In genomic region chr3:185912929-185913901, GRCh38 we compare ENCODE assay signal across 14 cellular contexts. TPM values are rescaled to one million over a fixed set of nuclear protein-coding genes. Genes with fewer than 3 reads are reported as not detected.
DNase-seq lines count a peak whose midpoint lies in the region; ATAC-seq and TF ChIP-seq lines count a peak whose summit lies in the region.
"Had no signal": no experiment of that assay in that cellular context is flagged by ENCODE, and none has a peak within 500 bp of the region (broad histone marks: within the 10 kb centered on the region; RNA-seq: fewer than 3 reads in every experiment).

No MANE protein-coding gene starts in this region.

- TF ChIP-seq CTCF in HEK293 (tag by site-specific recombination; IDR thresholded peaks at IDR 0.05) (no peak), neutrophil (IDR thresholded peaks at IDR 0.05) (no peak)

- H3K9me3 ChIP-seq in HEK293 (ENCODE audit: control insufficient read depth, insufficient read depth, low read depth, low read length) (no peaks in the 10 kb centered on the region), neutrophil (no peaks in the 10 kb centered on the region)

- H3K4me3 ChIP-seq in HEK293 (ENCODE audit: low read depth, low read length) (no peak overlapping the region), neutrophil (ENCODE audit: low read depth in 1 of 2, low read length in 1 of 2) (no peak overlapping the region)

- DNase-seq in activated CD4-positive, alpha-beta T cell treated with anti-CD3 and anti-CD28 coated beads, Interleukin-2, amount 10 ng/mL, durations not matched to agents 24 days and 14 days: no peak
- no peak for DNase-seq in activated CD4-positive, alpha-beta T cell treated with anti-CD3 and anti-CD28 coated beads, Interleukin-2, amount 50 U/mL, for 1 hour
- DNase-seq in NCI-H2227 treated with DMSO at 0.1 percent for 48 hours (lab: John Stamatoyannopoulos, UW): no peak
- DNase-seq: head of caudate nucleus; mammary epithelial cell; NCI-H1048; stimulated activated CD4-positive, alpha-beta T cell treated with anti-CD3 and anti-CD28 coated beads, Interleukin-4, amount 100 ng/mL, for 4 hours; T-helper 9 cell had no signal

- H3K4me3 Mint-ChIP-seq in activated CD4-positive, alpha-beta T cell treated with anti-CD3 and anti-CD28 coated beads, Interleukin-2, amount 10 ng/mL, durations not matched to agents 24 days and 14 days: no peak overlapping the region
- H3K4me3 Mint-ChIP-seq in activated naive CD8-positive, alpha-beta T cell: no peak overlapping the region
- H3K4me3 Mint-ChIP-seq: brain had no signal

- intact Hi-C loops in activated CD4-positive, alpha-beta T cell treated with anti-CD3 and anti-CD28 coated beads, Interleukin-2, amount 10 ng/mL, durations not matched to agents 24 days and 14 days (cut with micrococcal nuclease): no loop called here

- peaks cover 45% of the 10 kb centered on the region for H3K36me3 Mint-ChIP-seq in activated CD4-positive, alpha-beta T cell treated with anti-CD3 and anti-CD28 coated beads, Interleukin-2, amount 10 ng/mL, durations not matched to agents 24 days and 14 days (ENCODE audit: low read depth)
- H3K36me3 Mint-ChIP-seq in activated naive CD8-positive, alpha-beta T cell: peaks cover 15% of the 10 kb centered on the region

- peaks cover 12 to 54% of the 10 kb centered on the region in 2 experiments for H3K36me3 ChIP-seq in HEK293 (ENCODE audit: control insufficient read depth in 2 of 2, insufficient read depth in 1 of 2, low read length in 2 of 2)
- H3K36me3 ChIP-seq in neutrophil: peaks cover 63% of the 10 kb centered on the region

- peak overlapping the region; percentile 25 for H3K27ac Mint-ChIP-seq in activated CD4-positive, alpha-beta T cell treated with anti-CD3 and anti-CD28 coated beads, Interleukin-2, amount 10 ng/mL, durations not matched to agents 24 days and 14 days
- peak overlapping the region; percentile 59 for H3K27ac Mint-ChIP-seq in activated naive CD8-positive, alpha-beta T cell

- no peaks in the 10 kb centered on the region for H3K4me1 ChIP-seq in HEK293 (ENCODE audit: control insufficient read depth, insufficient read depth, low read length)
- no peaks in the 10 kb centered on the region for H3K4me1 ChIP-seq in neutrophil (ENCODE audit: control insufficient read depth in 1 of 2, insufficient read depth in 1 of 2, low read depth in 1 of 2, low read length in 1 of 2)

- peaks cover 2% of the 10 kb centered on the region for H3K4me1 Mint-ChIP-seq in activated CD4-positive, alpha-beta T cell treated with anti-CD3 and anti-CD28 coated beads, Interleukin-2, amount 10 ng/mL, durations not matched to agents 24 days and 14 days
- H3K4me1 Mint-ChIP-seq in activated naive CD8-positive, alpha-beta T cell (ENCODE audit: low read depth): peaks cover 12% of the 10 kb centered on the region
- H3K4me1 Mint-ChIP-seq: brain had no signal

- POLR2A ChIA-PET in HEK293 (lab: Yijun Ruan, JAX): interaction anchor here (0.6 to 1.7 kb wide), 4 partner anchors 11 to 1311 kb away, joined by 3 to 6 read pairs (median 3); partner anchors contain the start of gene TRA2B

- CTCF ChIA-PET in HEK293 (lab: Yijun Ruan, JAX): interaction anchor here (0.6 to 2.0 kb wide), 5 partner anchors 44 to 253 kb away, joined by 3 to 10 read pairs (median 4); no protein-coding TSS in a partner anchor

- H3K27ac ChIP-seq in HEK293 (ENCODE audit: extremely low read depth, low read depth, low read length) (no peak overlapping the region), neutrophil (peak overlapping the region; percentile 3)

- ATAC-seq in GM21825 (IDR thresholded peaks at IDR 0.05; ENCODE audit: unreplicated experiment) (no peak), HG03460 (IDR thresholded peaks at IDR 0.05; ENCODE audit: unreplicated experiment) (no peak)

- H3K27me3 Mint-ChIP-seq in activated CD4-positive, alpha-beta T cell treated with anti-CD3 and anti-CD28 coated beads, Interleukin-2, amount 10 ng/mL, durations not matched to agents 24 days and 14 days: no peaks in the 10 kb centered on the region
- H3K27me3 Mint-ChIP-seq in activated naive CD8-positive, alpha-beta T cell: no peaks in the 10 kb centered on the region
- H3K27me3 Mint-ChIP-seq: brain had no signal

- no peaks in the 10 kb centered on the region for H3K27me3 ChIP-seq in neutrophil

- H3K9me3 Mint-ChIP-seq in activated CD4-positive, alpha-beta T cell treated with anti-CD3 and anti-CD28 coated beads, Interleukin-2, amount 10 ng/mL, durations not matched to agents 24 days and 14 days: no peaks in the 10 kb centered on the region
- no peaks in the 10 kb centered on the region for H3K9me3 Mint-ChIP-seq in activated naive CD8-positive, alpha-beta T cell (ENCODE audit: low read depth)

TF ChIP-seq in HEK293, 187 proteins besides CTCF, POLR2A, EP300 and RAD21:
- no peak for TF ChIP-seq ZBTB44 (tag by site-specific recombination; IDR thresholded peaks at IDR 0.05)
- TF ChIP-seq GLIS2 (tag by site-specific recombination; IDR thresholded peaks at IDR 0.05): no peak
- TF ChIP-seq ZBTB1 (tag by site-specific recombination; IDR thresholded peaks at IDR 0.05): no peak
- 0 out of 2 replicates have a peak, but pooled peaks have one; percentile 11 for TF ChIP-seq SCRT2 (tag by site-specific recombination; IDR thresholded peaks at IDR 0.05)
- TF ChIP-seq ZFHX2 (tag by site-specific recombination; conservative IDR thresholded peaks at IDR 0.05): no peak
- TF ChIP-seq ZNF311 (tag by site-specific recombination; IDR thresholded peaks at IDR 0.05; ENCODE audit: borderline replicate concordance): no peak
- TF ChIP-seq ZNF239 (tag by site-specific recombination; IDR thresholded peaks at IDR 0.05): no peak
- peak; percentile 50 for TF ChIP-seq PRDM10 (tag by site-specific recombination; IDR thresholded peaks at IDR 0.05)
- peak; percentile 56; the same call in 1 of the 2 replicates for TF ChIP-seq ZNF513 (tag by site-specific recombination; IDR thresholded peaks at IDR 0.05)

RNA-seq across cellular contexts. Expression of gene TRA2B, which starts 24.6 kb away (rescaled TPM):
- total RNA-seq in activated CD4-positive, alpha-beta T cell treated with anti-CD3 and anti-CD28 coated beads, Interleukin-2, amount 10 ng/mL, durations not matched to agents 24 days and 14 days: 311 and 314 TPM in 2 replicates
